Comparison of ENCODE assay signal across 31 cellular contexts in the genomic region with DNA sequence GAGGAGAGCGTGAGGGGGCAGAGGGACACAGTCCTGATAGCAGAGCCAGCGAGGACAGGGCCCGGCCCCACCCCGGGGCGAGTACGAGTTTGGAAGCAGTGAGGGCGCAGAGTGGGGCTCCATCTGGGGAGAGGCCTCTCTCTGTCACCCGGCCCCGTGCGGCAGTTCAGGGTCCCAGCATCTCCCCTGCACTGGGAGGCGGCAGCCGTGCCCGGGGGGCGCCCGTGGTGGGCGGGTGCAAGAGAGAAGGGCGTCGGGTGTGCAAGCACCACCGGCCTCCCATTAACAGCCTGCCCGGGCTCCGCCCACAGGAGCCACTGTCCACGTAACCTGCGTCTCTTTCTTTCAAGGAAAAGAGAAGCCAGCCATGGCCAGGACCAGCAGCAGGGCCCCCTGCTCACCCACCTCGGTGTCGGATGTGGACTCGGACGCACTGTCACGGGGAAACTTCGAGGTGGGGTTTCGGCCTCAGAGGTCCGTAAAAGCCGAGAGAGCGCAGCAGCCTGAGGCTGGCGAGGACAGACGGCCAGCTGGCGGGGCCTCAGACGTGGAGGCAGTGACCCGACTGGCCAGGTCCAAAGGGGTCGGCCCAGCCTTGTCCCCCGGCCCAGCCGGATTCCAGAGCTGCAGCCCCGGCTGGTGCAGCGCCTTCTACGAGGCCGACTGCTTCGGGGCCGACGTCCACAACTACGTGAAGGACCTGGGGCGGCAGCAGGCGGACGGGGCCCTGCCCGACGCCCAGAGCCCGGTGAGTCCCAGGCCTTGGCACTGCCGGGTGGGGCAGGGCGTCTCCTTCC. TPM values are rescaled to one million over a fixed set of nuclear protein-coding genes. Genes with fewer than 3 reads are reported as not detected.
"Had no signal": no experiment of that assay in that cellular context is flagged by ENCODE, and none has a peak within 500 bp of the region (broad histone marks: within the 10 kb centered on the region; RNA-seq: fewer than 3 reads in every experiment).

No MANE protein-coding gene starts in this region.

- H3K4me3 ChIP-seq: body of pancreas, colonic mucosa, esophagus muscularis mucosa, gastrocnemius medialis had no signal

- DNase-seq: activated CD4-positive, alpha-beta memory T cell treated with anti-CD3 and anti-CD28 coated beads, Interleukin-2, amount 10 ng/mL, durations not matched to agents 7 days and 5 days; activated CD4-positive, alpha-beta T cell treated with anti-CD3 and anti-CD28 coated beads for 1 hour; activated CD4-positive, alpha-beta T cell treated with anti-CD3 and anti-CD28 coated beads for 4 hours; activated CD4-positive, alpha-beta T cell treated with anti-CD3 and anti-CD28 coated beads, Interleukin-2, amount 10 ng/mL, durations not matched to agents 7 days and 5 days; activated CD4-positive, alpha-beta T cell treated with anti-CD3 and anti-CD28 coated beads, Interleukin-2, amount 50 U/mL, for 4 hours; activated CD8-positive, alpha-beta memory T cell treated with anti-CD3 and anti-CD28 coated beads, Interleukin-2, amount 50 U/mL, for 48 hours; activated effector memory CD4-positive, alpha-beta T cell treated with Interleukin-2 at 50 U/mL for 16 hours; activated gamma-delta T cell treated with Interleukin-2 at 50 U/mL for 16 hours; activated naive CD4-positive, alpha-beta T cell treated with anti-CD3 and anti-CD28 coated beads, Interleukin-2, amount 50 U/mL, for 16 hours; activated naive CD4-positive, alpha-beta T cell treated with Interleukin-2 at 50 U/mL for 16 hours; activated T-cell treated with anti-CD3 and anti-CD28 coated beads for 4 hours; activated T-cell treated with anti-CD3 and anti-CD28 coated beads, Interleukin-2, amount 50 U/mL, for 24 hours; activated T-cell treated with anti-CD3 and anti-CD28 coated beads, Interleukin-2, amount 50 U/mL, for 72 hours; amniotic stem cell; aorta; body of pancreas; colonic mucosa; effector CD8-positive, alpha-beta T cell; endodermal cell; foreskin keratinocyte; gastrocnemius medialis; T-helper 1 cell; T-helper 17 cell; T1000 had no signal

- H3K27me3 Mint-ChIP-seq: activated CD4-positive, alpha-beta memory T cell treated with anti-CD3 and anti-CD28 coated beads, Interleukin-2, amount 10 ng/mL, durations not matched to agents 7 days and 5 days; activated CD4-positive, alpha-beta T cell treated with anti-CD3 and anti-CD28 coated beads, Interleukin-2, amount 10 ng/mL, durations not matched to agents 7 days and 5 days; activated naive CD8-positive, alpha-beta T cell; activated T-cell treated with anti-CD3 and anti-CD28 coated beads, Interleukin-2, amount 50 U/mL, for 24 hours; activated T-helper 17 cell treated with anti-CD3 and anti-CD28 coated beads, Interleukin-2, amount 50 U/mL, for 72 hours had no signal

- H3K27ac Mint-ChIP-seq: activated CD4-positive, alpha-beta memory T cell treated with anti-CD3 and anti-CD28 coated beads, Interleukin-2, amount 10 ng/mL, durations not matched to agents 7 days and 5 days; activated CD4-positive, alpha-beta T cell treated with anti-CD3 and anti-CD28 coated beads, Interleukin-2, amount 10 ng/mL, durations not matched to agents 7 days and 5 days; activated naive CD8-positive, alpha-beta T cell; activated T-cell treated with anti-CD3 and anti-CD28 coated beads, Interleukin-2, amount 50 U/mL, for 24 hours; activated T-cell treated with anti-CD3 and anti-CD28 coated beads, Interleukin-2, amount 50 U/mL, for 72 hours; activated T-helper 17 cell treated with anti-CD3 and anti-CD28 coated beads, Interleukin-2, amount 50 U/mL, for 72 hours; endodermal cell; T-helper 17 cell; T-helper 2 cell treated with Interferon-gamma antibody and Interleukin-4, amounts not matched to agents 5 μg/mL and 100 μg/mL, for 36 hours had no signal

- H3K27me3 ChIP-seq: body of pancreas, colonic mucosa, foreskin keratinocyte had no signal

- H3K36me3 ChIP-seq: colonic mucosa, esophagus muscularis mucosa, gastrocnemius medialis had no signal

- H3K4me1 Mint-ChIP-seq: activated CD4-positive, alpha-beta memory T cell treated with anti-CD3 and anti-CD28 coated beads, Interleukin-2, amount 10 ng/mL, durations not matched to agents 7 days and 5 days; activated CD4-positive, alpha-beta T cell treated with anti-CD3 and anti-CD28 coated beads, Interleukin-2, amount 10 ng/mL, durations not matched to agents 7 days and 5 days; activated T-helper 17 cell treated with anti-CD3 and anti-CD28 coated beads, Interleukin-2, amount 50 U/mL, for 72 hours; endodermal cell had no signal

- H3K36me3 Mint-ChIP-seq: activated naive CD8-positive, alpha-beta T cell had no signal

- ATAC-seq: activated T-cell treated with anti-CD3 and anti-CD28 coated beads, Interleukin-2, amount 50 U/mL, for 72 hours; activated T-helper 17 cell treated with anti-CD3 and anti-CD28 coated beads, Interleukin-2, amount 50 U/mL, for 72 hours; body of pancreas; foreskin keratinocyte; gastrocnemius medialis; T-helper 17 cell had no signal

- H3K9me3 Mint-ChIP-seq: activated CD4-positive, alpha-beta memory T cell treated with anti-CD3 and anti-CD28 coated beads, Interleukin-2, amount 10 ng/mL, durations not matched to agents 7 days and 5 days; activated CD4-positive, alpha-beta T cell treated with anti-CD3 and anti-CD28 coated beads, Interleukin-2, amount 10 ng/mL, durations not matched to agents 7 days and 5 days; activated T-cell treated with anti-CD3 and anti-CD28 coated beads, Interleukin-2, amount 50 U/mL, for 24 hours; activated T-cell treated with anti-CD3 and anti-CD28 coated beads, Interleukin-2, amount 50 U/mL, for 72 hours; activated T-helper 17 cell treated with anti-CD3 and anti-CD28 coated beads, Interleukin-2, amount 50 U/mL, for 72 hours; endodermal cell; T-helper 2 cell treated with Interferon-gamma antibody and Interleukin-4, amounts not matched to agents 5 μg/mL and 100 μg/mL, for 36 hours had no signal

- H3K27ac ChIP-seq: body of pancreas, colonic mucosa, esophagus muscularis mucosa, foreskin keratinocyte, gastrocnemius medialis had no signal

- H3K4me1 ChIP-seq: body of pancreas, colonic mucosa, esophagus muscularis mucosa, foreskin keratinocyte, gastrocnemius medialis had no signal

- H3K4me3 Mint-ChIP-seq: activated CD4-positive, alpha-beta memory T cell treated with anti-CD3 and anti-CD28 coated beads, Interleukin-2, amount 10 ng/mL, durations not matched to agents 7 days and 5 days; activated CD4-positive, alpha-beta T cell treated with anti-CD3 and anti-CD28 coated beads, Interleukin-2, amount 10 ng/mL, durations not matched to agents 7 days and 5 days; activated naive CD8-positive, alpha-beta T cell; activated T-cell treated with anti-CD3 and anti-CD28 coated beads, Interleukin-2, amount 50 U/mL, for 24 hours; activated T-cell treated with anti-CD3 and anti-CD28 coated beads, Interleukin-2, amount 50 U/mL, for 72 hours; activated T-helper 17 cell treated with anti-CD3 and anti-CD28 coated beads, Interleukin-2, amount 50 U/mL, for 72 hours; endodermal cell; T-helper 17 cell; T-helper 2 cell treated with Interferon-gamma antibody and Interleukin-4, amounts not matched to agents 5 μg/mL and 100 μg/mL, for 36 hours had no signal

- H3K9me3 ChIP-seq: body of pancreas, colonic mucosa, esophagus muscularis mucosa, gastrocnemius medialis had no signal

RNA-seq across cellular contexts. Expression of a gene that starts 28.7 kb away (rescaled TPM):
- total RNA-seq: activated CD4-positive, alpha-beta memory T cell treated with anti-CD3 and anti-CD28 coated beads, Interleukin-2, amount 10 ng/mL, durations not matched to agents 7 days and 5 days; activated CD4-positive, alpha-beta T cell treated with anti-CD3 and anti-CD28 coated beads, Interleukin-2, amount 10 ng/mL, durations not matched to agents 7 days and 5 days; activated T-helper 17 cell treated with anti-CD3 and anti-CD28 coated beads, Interleukin-2, amount 50 U/mL, for 72 hours; aorta; body of pancreas; colonic mucosa; dermis microvascular lymphatic vessel endothelial cell; epithelial cell of proximal tubule; esophagus muscularis mucosa; foreskin keratinocyte; gastrocnemius medialis; glomerular endothelial cell; T-helper 17 cell had no signal

RNA-seq across cellular contexts. Expression of a gene that starts 36.3 kb away (rescaled TPM):
- total RNA-seq: activated CD4-positive, alpha-beta memory T cell treated with anti-CD3 and anti-CD28 coated beads, Interleukin-2, amount 10 ng/mL, durations not matched to agents 7 days and 5 days; activated CD4-positive, alpha-beta T cell treated with anti-CD3 and anti-CD28 coated beads, Interleukin-2, amount 10 ng/mL, durations not matched to agents 7 days and 5 days; dermis microvascular lymphatic vessel endothelial cell; epithelial cell of proximal tubule; foreskin keratinocyte; glomerular endothelial cell had no signal

RNA-seq across cellular contexts. Expression of a gene that starts 41.3 kb away (rescaled TPM):
- total RNA-seq: glomerular endothelial cell had no signal
